ENCODE assay signal across 15 cellular contexts in the genomic region with DNA sequence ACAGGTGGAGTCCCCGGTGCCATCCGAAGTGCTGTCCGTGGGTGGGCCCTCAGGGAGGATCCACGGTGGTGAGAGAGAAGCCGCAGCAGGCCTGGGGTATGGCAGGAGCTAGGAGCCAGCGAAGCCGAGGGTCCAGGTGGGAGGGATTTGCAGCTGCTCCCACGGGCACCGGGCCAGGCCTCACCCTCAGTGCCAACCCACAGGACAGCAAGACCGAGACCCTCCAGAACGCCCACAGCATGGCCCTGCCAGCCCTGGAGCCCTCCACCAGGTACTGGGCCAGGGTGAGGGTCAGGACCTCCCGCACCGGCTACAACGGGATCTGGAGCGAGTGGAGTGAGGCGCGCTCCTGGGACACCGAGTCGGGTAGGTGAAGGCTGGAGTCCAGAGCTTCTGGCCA. TPM values are rescaled to one million over a fixed set of nuclear protein-coding genes. Genes with fewer than 3 reads are reported as not detected.
DNase-seq lines count a peak whose midpoint lies in the region; ATAC-seq and TF ChIP-seq lines count a peak whose summit lies in the region.
"Had no signal": no experiment of that assay in that cellular context is flagged by ENCODE, and none has a peak within 500 bp of the region (broad histone marks: within the 10 kb centered on the region; RNA-seq: fewer than 3 reads in every experiment).

No MANE protein-coding gene starts in this region.

- H3K9me3 Mint-ChIP-seq in stimulated activated memory B cell treated with anti-CD40 and anti-IgM and Interleukin-4, amounts not matched to agents 10 μg/mL and 1 μg/mL and 100 μg/mL, for 72 hours = no peaks in the 10 kb centered on the region
- H3K9me3 Mint-ChIP-seq: GM23338 had no signal

- no peak overlapping the region for H3K4me3 Mint-ChIP-seq in stimulated activated memory B cell treated with anti-CD40 and anti-IgM and Interleukin-4, amounts not matched to agents 10 μg/mL and 1 μg/mL and 100 μg/mL, for 72 hours
- H3K4me3 Mint-ChIP-seq: CD8-positive, alpha-beta memory T cell; GM23338 had no signal

- H3K36me3 ChIP-seq in BLaER1 (peaks cover 62% of the 10 kb centered on the region), Peyer's patch (no peaks in the 10 kb centered on the region), stomach (peaks cover 0 to 32% (median 15%) of the 10 kb centered on the region in 4 donors)
- H3K36me3 ChIP-seq: HAP-1 had no signal

- H3K4me1 Mint-ChIP-seq in stimulated activated memory B cell treated with anti-CD40 and anti-IgM and Interleukin-4, amounts not matched to agents 10 μg/mL and 1 μg/mL and 100 μg/mL, for 72 hours = peaks cover 61% of the 10 kb centered on the region
- H3K4me1 Mint-ChIP-seq: CD8-positive, alpha-beta memory T cell had no signal

- H3K4me3 ChIP-seq in BLaER1 (no peak overlapping the region), Peyer's patch (no peak overlapping the region), stomach (no peak overlapping the region)
- H3K4me3 ChIP-seq: A549, GM23338, HAP-1 had no signal

- H3K27me3 ChIP-seq in BLaER1 = no peaks in the 10 kb centered on the region
- no peaks in the 10 kb centered on the region for H3K27me3 ChIP-seq in Peyer's patch
- peaks cover 0 to 19% (median 0%) of the 10 kb centered on the region in 3 donors for H3K27me3 ChIP-seq in stomach

- no peaks in the 10 kb centered on the region for H3K9me3 ChIP-seq in BLaER1
- H3K9me3 ChIP-seq in Peyer's patch = no peaks in the 10 kb centered on the region
- no peaks in the 10 kb centered on the region for H3K9me3 ChIP-seq in stomach
- H3K9me3 ChIP-seq: A549, HAP-1 had no signal

- 86 to 92% (median 90%) methylated on average over 15 to 19 of the region's 19 CpGs for WGBS in stomach, 5 donors

- TF ChIP-seq CTCF in Peyer's patch (IDR thresholded peaks at IDR 0.05) (no peak), stomach (IDR thresholded peaks at IDR 0.05) (no peak)

- H3K9ac ChIP-seq in BLaER1 = no peak overlapping the region

- no peak for ATAC-seq in stimulated activated memory B cell treated with anti-CD40 and anti-IgM and Interleukin-4, amounts not matched to agents 10 μg/mL and 1 μg/mL and 100 μg/mL, for 72 hours
- no peak for ATAC-seq in GM18502 (IDR thresholded peaks at IDR 0.05; ENCODE audit: poor library complexity, unreplicated experiment)
- ATAC-seq in GM18907 (IDR thresholded peaks at IDR 0.05; ENCODE audit: unreplicated experiment) = no peak
- ATAC-seq: A549, GM23338 had no signal

- H3K27me3 Mint-ChIP-seq in stimulated activated memory B cell treated with anti-CD40 and anti-IgM and Interleukin-4, amounts not matched to agents 10 μg/mL and 1 μg/mL and 100 μg/mL, for 72 hours = no peaks in the 10 kb centered on the region

- TF ChIP-seq EP300 in stomach (IDR thresholded peaks at IDR 0.05) = no peak

- H3K4me2 ChIP-seq in BLaER1 = no peak overlapping the region
- H3K4me2 ChIP-seq: A549, GM23338 had no signal

- intact Hi-C loops in stomach (cut with DNase I; ENCODE audit: low total_unique reads) = no loop called here

- H3K27ac Mint-ChIP-seq in stimulated activated memory B cell treated with anti-CD40 and anti-IgM and Interleukin-4, amounts not matched to agents 10 μg/mL and 1 μg/mL and 100 μg/mL, for 72 hours = peak overlapping the region; percentile 76
- H3K27ac Mint-ChIP-seq: GM23338 had no signal

- TF ChIP-seq POLR2A in Peyer's patch (IDR thresholded peaks at IDR 0.05) = no peak
- no peak for TF ChIP-seq POLR2A in stomach (IDR thresholded peaks at IDR 0.05)

- peak; percentile 5 for DNase-seq in AG20443 (ENCODE audit: low spot score)
- peak in 2 of 3 donors; percentile 11 to 46 for DNase-seq in Peyer's patch
- DNase-seq in stomach = no peak
- DNase-seq: CD8-positive, alpha-beta memory T cell; DMS 273 treated with DMSO at 0.1 percent for 48 hours had no signal

- H4K20me1 ChIP-seq in BLaER1 = no peaks in the 10 kb centered on the region

- H3K4me1 ChIP-seq in BLaER1 (peaks cover 82% of the 10 kb centered on the region), Peyer's patch (no peaks in the 10 kb centered on the region), stomach (peaks cover 0 to 8% (median 0%) of the 10 kb centered on the region in 4 donors)
- H3K4me1 ChIP-seq: A549, HAP-1 had no signal

- peaks cover 87% of the 10 kb centered on the region for H3K36me3 Mint-ChIP-seq in stimulated activated memory B cell treated with anti-CD40 and anti-IgM and Interleukin-4, amounts not matched to agents 10 μg/mL and 1 μg/mL and 100 μg/mL, for 72 hours
- H3K36me3 Mint-ChIP-seq: CD8-positive, alpha-beta memory T cell had no signal

- H3K27ac ChIP-seq in BLaER1 = 0 out of 2 replicates have a peak overlapping the region, but pooled peaks have one; percentile 26
- no peak overlapping the region for H3K27ac ChIP-seq in Peyer's patch
- no peak overlapping the region for H3K27ac ChIP-seq in stomach
- H3K27ac ChIP-seq: A549 had no signal

RNA-seq across cellular contexts. Expression of a gene that starts 20.2 kb away (rescaled TPM):
- total RNA-seq in Peyer's patch (10 to 100 TPM in 1 of 4 donors, 1 to 10 TPM in 2, under 1 TPM in 1; 0.88 to 24.8 (median 4.3) TPM), stomach (10 to 100 TPM in 1 of 5 donors, 1 to 10 TPM in 4; 1.2 to 11.9 (median 3.6) TPM)
- 1 to 10 TPM in 2 of 3 donors, under 1 TPM in 1; 0.92 to 1.4 (median 1.2) TPM for polyA plus RNA-seq in stomach
- total RNA-seq: Daoy, GM23338, HT1080 had no signal
- polyA plus RNA-seq: A549, AG04450, GM23338 had no signal
